Comparison of ENCODE assay signal across 8 cellular contexts in genomic region chr14:88563845-88564244, GRCh38. TPM values are rescaled to one million over a fixed set of nuclear protein-coding genes. Genes with fewer than 3 reads are reported as not detected.
DNase-seq lines count a peak whose midpoint lies in the region; ATAC-seq and TF ChIP-seq lines count a peak whose summit lies in the region.

No MANE protein-coding gene starts in this region.

- TF ChIP-seq POLR2A in vagina (IDR thresholded peaks at IDR 0.05): no peak

- H3K4me3 ChIP-seq in left ventricle myocardium inferior (peak overlapping the region; percentile 84), brain microvascular endothelial cell (ENCODE audit: low read depth, low read length) (peak overlapping the region; percentile 88), vagina (peak overlapping the region; percentile 92 to 99)

- TF ChIP-seq CTCF in left ventricle myocardium inferior (IDR thresholded peaks at IDR 0.05; ENCODE audit: borderline replicate concordance) (no peak), brain microvascular endothelial cell (IDR thresholded peaks at IDR 0.05; ENCODE audit: low read depth, low read length, missing control alignments) (no peak), mesothelial cell of epicardium (IDR thresholded peaks at IDR 0.05; ENCODE audit: unreplicated experiment) (no peak), vagina (IDR thresholded peaks at IDR 0.05) (no peak)

- H3K36me3 ChIP-seq in left ventricle myocardium inferior: peaks cover 11% of the 10 kb centered on the region
- H3K36me3 ChIP-seq in brain microvascular endothelial cell (replicated peaks): peaks cover 10% of the 10 kb centered on the region
- H3K36me3 ChIP-seq in vagina: peaks cover 0 to 14% of the 10 kb centered on the region in 2 donors

- DNase-seq in left ventricle myocardium inferior (no peak), Right ventricle myocardium inferior (ENCODE audit: missing footprints) (no peak), brain microvascular endothelial cell (no peak), mesothelial cell of epicardium (ENCODE audit: low spot score in 2 of 2, unreplicated experiment in 2 of 2) (no peak), vagina (ENCODE audit: extremely low spot score in 2 of 2) (no peak)

- H3K27ac ChIP-seq in left ventricle myocardium inferior (replicated peaks) (peak overlapping the region; percentile 92), brain microvascular endothelial cell (no peak overlapping the region), vagina (peak overlapping the region; percentile 86)

- intact Hi-C loops in left ventricle myocardium inferior (cut with micrococcal nuclease) (loop anchor here (5.0 kb wide), 1 partner anchor 72 kb away; no protein-coding TSS in a partner anchor), Right ventricle myocardium inferior (cut with DNase I) (loop anchor here (10.0 kb wide), 1 partner anchor 179 kb away; the partner anchor contains the start of gene SPATA7), vagina (cut with DNase I) (no loop called here)

- no peaks in the 10 kb centered on the region for H3K27me3 Mint-ChIP-seq in mesothelial cell of epicardium (ENCODE audit: low read depth)

- H3K27me3 ChIP-seq in left ventricle myocardium inferior (ENCODE audit: low read depth) (no peaks in the 10 kb centered on the region), brain microvascular endothelial cell (replicated peaks) (no peaks in the 10 kb centered on the region), vagina (no peaks in the 10 kb centered on the region)

- H3K4me1 Mint-ChIP-seq in mesothelial cell of epicardium: peaks cover 27% of the 10 kb centered on the region

- H3K9me3 Mint-ChIP-seq in mesothelial cell of epicardium: no peaks in the 10 kb centered on the region

- H3K9me3 ChIP-seq in left ventricle myocardium inferior (replicated peaks) (no peaks in the 10 kb centered on the region), vagina (no peaks in the 10 kb centered on the region)

- H3K4me3 Mint-ChIP-seq in mesothelial cell of epicardium: peak overlapping the region; percentile 94

- in situ Hi-C loops in brain microvascular endothelial cell (cut with HindIII; ENCODE audit: low pct_ligation_motif_present, low sequenced_read_pairs): no loop called here

- peaks cover 10% of the 10 kb centered on the region for H3K36me3 Mint-ChIP-seq in mesothelial cell of epicardium

- ATAC-seq in Right ventricle myocardium inferior: no peak
- no peak for ATAC-seq in GM21423 (IDR thresholded peaks at IDR 0.05; ENCODE audit: unreplicated experiment)
- ATAC-seq in GM18517 (IDR thresholded peaks at IDR 0.05; ENCODE audit: unreplicated experiment): no peak
- no peak for ATAC-seq in GM19467 (IDR thresholded peaks at IDR 0.05; ENCODE audit: unreplicated experiment)

- H3K4me1 ChIP-seq in left ventricle myocardium inferior: peaks cover 33% of the 10 kb centered on the region
- peaks cover 25% of the 10 kb centered on the region for H3K4me1 ChIP-seq in vagina

- H3K27ac Mint-ChIP-seq in mesothelial cell of epicardium: peak overlapping the region; percentile 95

RNA-seq across cellular contexts. Expression of gene ZC3H14, which starts 1.0 kb away (rescaled TPM):
- 44.1 TPM for total RNA-seq in left ventricle myocardium inferior
- 38.3 TPM for total RNA-seq in Right ventricle myocardium inferior
- 83.5 to 88.6 TPM (median 85.0 TPM) in 3 replicates for total RNA-seq in mesothelial cell of epicardium
- total RNA-seq in vagina: 58.4 TPM

RNA-seq across cellular contexts. Expression of gene PTPN21, which starts 9.0 kb away (rescaled TPM):
- total RNA-seq in left ventricle myocardium inferior (42.3 TPM), Right ventricle myocardium inferior (30.8 TPM), mesothelial cell of epicardium (31.3 to 34.0 TPM (median 31.5 TPM) in 3 replicates), vagina (15.2 TPM)
